Comparison of ENCODE assay signal across 8 cellular contexts in genomic region chr7:76912011-76912814, GRCh38.
A peak's percentile ranks its signal among the peaks of the same experiment; 100 is the strongest.
DNase-seq lines count a peak whose midpoint lies in the region; ATAC-seq and TF ChIP-seq lines count a peak whose summit lies in the region.
"Not testable (repeated sequence)": the region's sequence is repeated elsewhere in the genome, so short reads cannot be mapped to it uniquely, and the experiment has no call there.

No MANE protein-coding gene starts in this region.

- peak overlapping the region; percentile 32 for H3K4me3 ChIP-seq in CD8-positive, alpha-beta memory T cell (ENCODE audit: low read length)
- H3K4me3 ChIP-seq in choroid plexus epithelial cell (ENCODE audit: low read depth, low read length) = not testable (repeated sequence)
- peak overlapping the region; percentile 7 to 32 for H3K4me3 ChIP-seq in gastroesophageal sphincter

- peaks cover 8 to 15% (median 13%) of the 10 kb centered on the region in 3 donors for H3K4me1 Mint-ChIP-seq in CD8-positive, alpha-beta memory T cell
- peaks cover 11 to 14% (median 12%) of the 10 kb centered on the region in 3 donors for H3K4me1 Mint-ChIP-seq in T-cell
- H3K4me1 Mint-ChIP-seq in activated T-helper 17 cell treated with anti-CD3 and anti-CD28 coated beads, Interleukin-2, amount 50 U/mL, for 72 hours; natural killer cell treated with Interleukin-12 subunit alpha and Interleukin-12 subunit beta and Interleukin-15 and Interleukin-18, amount 100 ng/mL, for 72 hours (ENCODE audit: low read depth in 2 of 2): not testable (repeated sequence)
- H3K4me1 Mint-ChIP-seq in stimulated activated naive CD8-positive, alpha-beta T cell treated with anti-CD3 and anti-CD28 coated beads, Interleukin-15, Interleukin-2, amounts not matched to agents 100 ng/mL and 50 ng/mL, for 24 hours (ENCODE audit: low read depth) = peaks cover 14% of the 10 kb centered on the region

- H3K27me3 ChIP-seq in CD8-positive, alpha-beta memory T cell (ENCODE audit: insufficient read depth, low read length, poor library complexity, severe bottlenecking); gastroesophageal sphincter: not testable (repeated sequence)

- H3K4me1 ChIP-seq in CD8-positive, alpha-beta memory T cell (ENCODE audit: insufficient read depth, low read length) = not testable (repeated sequence)
- peaks cover 0 to 11% (median 0%) of the 10 kb centered on the region in 3 donors for H3K4me1 ChIP-seq in gastroesophageal sphincter

- not testable (repeated sequence) for TF ChIP-seq POLR2A in gastroesophageal sphincter (IDR thresholded peaks at IDR 0.05)

- not testable (repeated sequence) for H3K27ac ChIP-seq in CD8-positive, alpha-beta memory T cell (ENCODE audit: low read depth, low read length)
- H3K27ac ChIP-seq in gastroesophageal sphincter = peak overlapping the region in 1 of 4 donors; percentile 35

- ATAC-seq in HG03045 (IDR thresholded peaks at IDR 0.05; ENCODE audit: unreplicated experiment) (peak; percentile 47), T-cell (replicated peaks in 1 of 4) (peak; percentile 42 to 45 (median 44))
- ATAC-seq in activated T-helper 17 cell treated with anti-CD3 and anti-CD28 coated beads, Interleukin-2, amount 50 U/mL, for 72 hours (replicated peaks); gastroesophageal sphincter; natural killer cell treated with Interleukin-12 subunit alpha and Interleukin-12 subunit beta and Interleukin-15 and Interleukin-18, amount 100 ng/mL, for 72 hours: not testable (repeated sequence)

- not testable (repeated sequence) for H3K36me3 Mint-ChIP-seq in CD8-positive, alpha-beta memory T cell; T-cell; activated T-helper 17 cell treated with anti-CD3 and anti-CD28 coated beads, Interleukin-2, amount 50 U/mL, for 72 hours (ENCODE audit: low read depth); natural killer cell treated with Interleukin-12 subunit alpha and Interleukin-12 subunit beta and Interleukin-15 and Interleukin-18, amount 100 ng/mL, for 72 hours; stimulated activated naive CD8-positive, alpha-beta T cell treated with anti-CD3 and anti-CD28 coated beads, Interleukin-15, Interleukin-2, amounts not matched to agents 100 ng/mL and 50 ng/mL, for 24 hours (ENCODE audit: low read depth)

- 15 to 24% methylated on average over 3 to 4 of the region's 4 CpGs for WGBS in gastroesophageal sphincter (ENCODE audit: low coverage in 1 of 2), 2 donors

- peak overlapping the region; percentile 32 to 84 (median 70) for H3K4me3 Mint-ChIP-seq in CD8-positive, alpha-beta memory T cell
- H3K4me3 Mint-ChIP-seq in T-cell = peak overlapping the region; percentile 63 to 66 (median 64)
- H3K4me3 Mint-ChIP-seq in activated T-helper 17 cell treated with anti-CD3 and anti-CD28 coated beads, Interleukin-2, amount 50 U/mL, for 72 hours = peak overlapping the region; percentile 33
- peak overlapping the region; percentile 38 for H3K4me3 Mint-ChIP-seq in natural killer cell treated with Interleukin-12 subunit alpha and Interleukin-12 subunit beta and Interleukin-15 and Interleukin-18, amount 100 ng/mL, for 72 hours
- H3K4me3 Mint-ChIP-seq in stimulated activated naive CD8-positive, alpha-beta T cell treated with anti-CD3 and anti-CD28 coated beads, Interleukin-15, Interleukin-2, amounts not matched to agents 100 ng/mL and 50 ng/mL, for 24 hours = peak overlapping the region; percentile 3

- peak overlapping the region in 2 of 8 donors; percentile 15 to 33 for H3K27ac Mint-ChIP-seq in CD8-positive, alpha-beta memory T cell
- peak overlapping the region in 1 of 2 donors; percentile 56 for H3K27ac Mint-ChIP-seq in T-cell
- not testable (repeated sequence) for H3K27ac Mint-ChIP-seq in activated T-helper 17 cell treated with anti-CD3 and anti-CD28 coated beads, Interleukin-2, amount 50 U/mL, for 72 hours; natural killer cell treated with Interleukin-12 subunit alpha and Interleukin-12 subunit beta and Interleukin-15 and Interleukin-18, amount 100 ng/mL, for 72 hours; stimulated activated naive CD8-positive, alpha-beta T cell treated with anti-CD3 and anti-CD28 coated beads, Interleukin-15, Interleukin-2, amounts not matched to agents 100 ng/mL and 50 ng/mL, for 24 hours

- H3K36me3 ChIP-seq in CD8-positive, alpha-beta memory T cell (ENCODE audit: insufficient read depth, low read length); gastroesophageal sphincter: not testable (repeated sequence)

- POLR2A ChIA-PET in CD8-positive, alpha-beta memory T cell (lab: Charles Lee); T-cell (lab: Charles Lee): not testable (repeated sequence)

- CTCF ChIA-PET in CD8-positive, alpha-beta memory T cell (lab: Charles Lee); T-cell (lab: Charles Lee): not testable (repeated sequence)

- not testable (repeated sequence) for TF ChIP-seq EP300 in gastroesophageal sphincter (IDR thresholded peaks at IDR 0.05)

- not testable (repeated sequence) for TF ChIP-seq CTCF in choroid plexus epithelial cell (conservative IDR thresholded peaks at IDR 0.05; ENCODE audit: low read depth, low read length); gastroesophageal sphincter (IDR thresholded peaks at IDR 0.05)

- peak in 1 of 5 donors; percentile 1 for DNase-seq in CD8-positive, alpha-beta memory T cell
- DNase-seq in T-cell; natural killer cell treated with Interleukin-12 subunit alpha and Interleukin-12 subunit beta and Interleukin-15 and Interleukin-18, amount 100 ng/mL, for 72 hours (ENCODE audit: low spot score): not testable (repeated sequence)
- DNase-seq in choroid plexus epithelial cell (ENCODE audit: low read depth) = peak; percentile 23

- not testable (repeated sequence) for H3K9me3 Mint-ChIP-seq in CD8-positive, alpha-beta memory T cell; T-cell; activated T-helper 17 cell treated with anti-CD3 and anti-CD28 coated beads, Interleukin-2, amount 50 U/mL, for 72 hours; natural killer cell treated with Interleukin-12 subunit alpha and Interleukin-12 subunit beta and Interleukin-15 and Interleukin-18, amount 100 ng/mL, for 72 hours; stimulated activated naive CD8-positive, alpha-beta T cell treated with anti-CD3 and anti-CD28 coated beads, Interleukin-15, Interleukin-2, amounts not matched to agents 100 ng/mL and 50 ng/mL, for 24 hours

- not testable (repeated sequence) for H3K27me3 Mint-ChIP-seq in CD8-positive, alpha-beta memory T cell; T-cell; activated T-helper 17 cell treated with anti-CD3 and anti-CD28 coated beads, Interleukin-2, amount 50 U/mL, for 72 hours; natural killer cell treated with Interleukin-12 subunit alpha and Interleukin-12 subunit beta and Interleukin-15 and Interleukin-18, amount 100 ng/mL, for 72 hours; stimulated activated naive CD8-positive, alpha-beta T cell treated with anti-CD3 and anti-CD28 coated beads, Interleukin-15, Interleukin-2, amounts not matched to agents 100 ng/mL and 50 ng/mL, for 24 hours

- H3K9me3 ChIP-seq in CD8-positive, alpha-beta memory T cell (ENCODE audit: low read length); gastroesophageal sphincter: not testable (repeated sequence)

Comparison
In these comparisons a context has a peak if more than half of its experiments do, and no peak if none do; other contexts are left out.
1. H3K4me3 Mint-ChIP-seq: peak in every context shown above with its lines; median percentile 70 in CD8-positive, alpha-beta memory T cell; 64 in T-cell; 38 in natural killer cell treated with Interleukin-12 subunit alpha and Interleukin-12 subunit beta and Interleukin-15 and Interleukin-18, amount 100 ng/mL, for 72 hours; 33 in activated T-helper 17 cell treated with anti-CD3 and anti-CD28 coated beads, Interleukin-2, amount 50 U/mL, for 72 hours; 3 in stimulated activated naive CD8-positive, alpha-beta T cell treated with anti-CD3 and anti-CD28 coated beads, Interleukin-15, Interleukin-2, amounts not matched to agents 100 ng/mL and 50 ng/mL, for 24 hours.